8 cellular contexts compared by ENCODE assay signal in genomic region chr19:1094655-1094977, GRCh38. TPM values are rescaled to one million over a fixed set of nuclear protein-coding genes. Genes with fewer than 3 reads are reported as not detected.
DNase-seq lines count a peak whose midpoint lies in the region; ATAC-seq and TF ChIP-seq lines count a peak whose summit lies in the region.

No MANE protein-coding gene starts in this region.

- peak; percentile 31 for DNase-seq in ELR (ENCODE audit: low read depth)
- DNase-seq in RWPE2 (ENCODE audit: low spot score) = peak; percentile 47
- no peak for DNase-seq in esophagus muscularis mucosa (ENCODE audit: extremely low spot score)
- no peak for DNase-seq in NCI-H2227 treated with DMSO at 0.1 percent for 48 hours (lab: John Stamatoyannopoulos, UW)
- DNase-seq in EL = no peak
- no peak for DNase-seq in NCI-H82 treated with DMSO at 0.1 percent for 48 hours (lab: John Stamatoyannopoulos, UW; ENCODE audit: unreplicated experiment)

- intact Hi-C loops in esophagus muscularis mucosa (cut with DNase I) = loop anchor here (5.0 kb wide), 1 partner anchor 52 kb away; the partner anchor contains the start of gene ABCA7

- no peak overlapping the region for H2AFZ ChIP-seq in parathyroid adenoma

- peak overlapping the region; percentile 90 for H3K4me2 ChIP-seq in parathyroid adenoma (ENCODE audit: low read length)

- peaks cover 25% of the 10 kb centered on the region for H3K79me2 ChIP-seq in parathyroid adenoma

- peak overlapping the region; percentile 67 for H3K4me3 ChIP-seq in RWPE2 (ENCODE audit: severe bottlenecking)
- peak overlapping the region; percentile 70 to 99 (median 87) for H3K4me3 ChIP-seq in esophagus muscularis mucosa
- H3K4me3 ChIP-seq in parathyroid adenoma (ENCODE audit: low read depth, low read length) = peak overlapping the region; percentile 91

- H3K27ac ChIP-seq in RWPE2 (ENCODE audit: poor library complexity, severe bottlenecking) (peak overlapping the region; percentile 51), esophagus muscularis mucosa (replicated peaks in 1 of 4) (peak overlapping the region; percentile 73 to 83 (median 77)), parathyroid adenoma (no peak overlapping the region)

- no peak for TF ChIP-seq POLR2A in esophagus muscularis mucosa (IDR thresholded peaks at IDR 0.05; ENCODE audit: low read depth)

- ATAC-seq in RWPE2 (ENCODE audit: low read depth) (no peak), GM18861 (IDR thresholded peaks at IDR 0.05; ENCODE audit: unreplicated experiment) (no peak)

- H3K27me3 ChIP-seq in RWPE2 (ENCODE audit: insufficient read depth, poor library complexity, severe bottlenecking) (no peaks in the 10 kb centered on the region), esophagus muscularis mucosa (no peaks in the 10 kb centered on the region), parathyroid adenoma (ENCODE audit: control insufficient read depth, insufficient read depth, low read length) (no peaks in the 10 kb centered on the region)

- no peak for TF ChIP-seq CTCF in RWPE2 (IDR thresholded peaks at IDR 0.05; ENCODE audit: poor library complexity, severe bottlenecking)
- no peak for TF ChIP-seq CTCF in esophagus muscularis mucosa (IDR thresholded peaks at IDR 0.05)
- TF ChIP-seq CTCF in parathyroid adenoma (IDR thresholded peaks at IDR 0.05) = no peak

- H3K9ac ChIP-seq in parathyroid adenoma = peak overlapping the region; percentile 94

- TF ChIP-seq EP300 in esophagus muscularis mucosa (IDR thresholded peaks at IDR 0.05) = no peak

- H3K36me3 ChIP-seq in RWPE2 (ENCODE audit: low read depth) (peaks cover 24% of the 10 kb centered on the region), esophagus muscularis mucosa (peaks cover 8 to 43% (median 39%) of the 10 kb centered on the region in 4 donors), parathyroid adenoma (ENCODE audit: control insufficient read depth, insufficient read depth, low read length) (no peaks in the 10 kb centered on the region)

- H3K9me3 ChIP-seq in RWPE2 (ENCODE audit: severe bottlenecking) (no peaks in the 10 kb centered on the region), esophagus muscularis mucosa (no peaks in the 10 kb centered on the region), parathyroid adenoma (ENCODE audit: control insufficient read depth, low read length) (no peaks in the 10 kb centered on the region)

- H3K4me1 ChIP-seq in RWPE2 (ENCODE audit: insufficient read depth, poor library complexity, severe bottlenecking) (peaks cover 9% of the 10 kb centered on the region), esophagus muscularis mucosa (peaks cover 29 to 51% (median 42%) of the 10 kb centered on the region in 4 donors), parathyroid adenoma (peaks cover 17% of the 10 kb centered on the region)

- WGBS in esophagus muscularis mucosa = 3% methylated on average over 8 of the region's 19 CpGs

RNA-seq across cellular contexts. Expression of gene POLR2E, which starts 0.6 kb away (rescaled TPM):
- total RNA-seq in esophagus muscularis mucosa = 100 to 1,000 TPM in 3 of 4 donors, 10 to 100 TPM in 1; 96.8 to 198 (median 135) TPM

RNA-seq across cellular contexts. Expression of gene GPX4, which starts 9.2 kb away (rescaled TPM):
- 100 to 1,000 TPM; 338 to 386 (median 375) TPM for total RNA-seq in esophagus muscularis mucosa

RNA-seq across cellular contexts. Expression of gene ARHGAP45, which starts 27.6 kb away (rescaled TPM):
- 10 to 100 TPM; 17.8 to 28.3 (median 21.2) TPM for total RNA-seq in esophagus muscularis mucosa

RNA-seq across cellular contexts. Expression of gene ABCA7, which starts 54.7 kb away (rescaled TPM):
- 1 to 10 TPM; 3.9 to 9.5 (median 6.9) TPM for total RNA-seq in esophagus muscularis mucosa

Comparison
In these comparisons a context has a peak if more than half of its experiments do, and no peak if none do; other contexts are left out.
1. DNase-seq: peak in ELR (single experiment) and RWPE2 (single experiment); none in esophagus muscularis mucosa (single experiment), NCI-H2227 treated with DMSO at 0.1 percent for 48 hours (single experiment), EL (single experiment) and NCI-H82 treated with DMSO at 0.1 percent for 48 hours (single experiment).
2. Peak in every context shown above with its lines, with median percentiles within 50 percentile points of each other: H3K4me3 ChIP-seq.